23 cellular contexts compared by ENCODE assay signal in genomic region chr9:2970864-2971263, GRCh38.
"Had no signal": no experiment of that assay in that cellular context is flagged by ENCODE, and none has a peak within 500 bp of the region (broad histone marks: within the 10 kb centered on the region; RNA-seq: fewer than 3 reads in every experiment).

No MANE protein-coding gene starts in this region.

- H3K27me3 ChIP-seq: colonic mucosa, esophagus muscularis mucosa, foreskin keratinocyte, gastrocnemius medialis, left lung had no signal

- H3K9me3 ChIP-seq: colonic mucosa, gastrocnemius medialis had no signal

- H3K4me1 Mint-ChIP-seq: naive B cell had no signal

- ATAC-seq: foreskin keratinocyte, gastrocnemius medialis, heart right ventricle, left cardiac atrium, left lung, left ventricle myocardium superior, lower lobe of right lung, mucosa of descending colon had no signal

- DNase-seq: colonic mucosa; dermis blood vessel endothelial cell; dorsolateral prefrontal cortex; effector CD4-positive, alpha-beta T cell; effector memory CD4-positive, alpha-beta T cell; foreskin keratinocyte; gastrocnemius medialis; glutamatergic neuron; head of caudate nucleus; heart right ventricle; hippocampal formation; left cardiac atrium; left lung; left ventricle myocardium superior; lower lobe of right lung; mesenchymal stem cell; mucosa of descending colon; naive B cell had no signal

- H3K36me3 ChIP-seq: colonic mucosa, esophagus muscularis mucosa, gastrocnemius medialis, heart right ventricle, left lung, lower lobe of right lung had no signal

- H3K4me3 Mint-ChIP-seq: mesothelial cell of epicardium, naive B cell had no signal

- H3K4me3 ChIP-seq: colonic mucosa, dorsolateral prefrontal cortex, esophagus muscularis mucosa, gastrocnemius medialis, heart right ventricle, left lung, lower lobe of right lung, mucosa of descending colon had no signal

- H3K4me1 ChIP-seq: colonic mucosa, foreskin keratinocyte, gastrocnemius medialis, heart right ventricle, left lung, lower lobe of right lung had no signal

- FAIRE-seq: endothelial cell of umbilical vein, islet of Langerhans, keratinocyte had no signal

- H3K27ac Mint-ChIP-seq: mesothelial cell of epicardium, naive B cell had no signal

- H3K27ac ChIP-seq: colonic mucosa, dorsolateral prefrontal cortex, esophagus muscularis mucosa, foreskin keratinocyte, gastrocnemius medialis, heart right ventricle, left lung, lower lobe of right lung had no signal
